Comparison of ENCODE assay signal across 1 cellular context in genomic region chr7:129768614-129769399, GRCh38.
TF ChIP-seq lines count a peak whose summit lies in the region.

No MANE protein-coding gene starts in this region.

TF ChIP-seq in K562, 482 proteins besides CTCF, POLR2A, EP300 and RAD21 (continued from another document and continues in another):
- TF ChIP-seq, protein P1, sequence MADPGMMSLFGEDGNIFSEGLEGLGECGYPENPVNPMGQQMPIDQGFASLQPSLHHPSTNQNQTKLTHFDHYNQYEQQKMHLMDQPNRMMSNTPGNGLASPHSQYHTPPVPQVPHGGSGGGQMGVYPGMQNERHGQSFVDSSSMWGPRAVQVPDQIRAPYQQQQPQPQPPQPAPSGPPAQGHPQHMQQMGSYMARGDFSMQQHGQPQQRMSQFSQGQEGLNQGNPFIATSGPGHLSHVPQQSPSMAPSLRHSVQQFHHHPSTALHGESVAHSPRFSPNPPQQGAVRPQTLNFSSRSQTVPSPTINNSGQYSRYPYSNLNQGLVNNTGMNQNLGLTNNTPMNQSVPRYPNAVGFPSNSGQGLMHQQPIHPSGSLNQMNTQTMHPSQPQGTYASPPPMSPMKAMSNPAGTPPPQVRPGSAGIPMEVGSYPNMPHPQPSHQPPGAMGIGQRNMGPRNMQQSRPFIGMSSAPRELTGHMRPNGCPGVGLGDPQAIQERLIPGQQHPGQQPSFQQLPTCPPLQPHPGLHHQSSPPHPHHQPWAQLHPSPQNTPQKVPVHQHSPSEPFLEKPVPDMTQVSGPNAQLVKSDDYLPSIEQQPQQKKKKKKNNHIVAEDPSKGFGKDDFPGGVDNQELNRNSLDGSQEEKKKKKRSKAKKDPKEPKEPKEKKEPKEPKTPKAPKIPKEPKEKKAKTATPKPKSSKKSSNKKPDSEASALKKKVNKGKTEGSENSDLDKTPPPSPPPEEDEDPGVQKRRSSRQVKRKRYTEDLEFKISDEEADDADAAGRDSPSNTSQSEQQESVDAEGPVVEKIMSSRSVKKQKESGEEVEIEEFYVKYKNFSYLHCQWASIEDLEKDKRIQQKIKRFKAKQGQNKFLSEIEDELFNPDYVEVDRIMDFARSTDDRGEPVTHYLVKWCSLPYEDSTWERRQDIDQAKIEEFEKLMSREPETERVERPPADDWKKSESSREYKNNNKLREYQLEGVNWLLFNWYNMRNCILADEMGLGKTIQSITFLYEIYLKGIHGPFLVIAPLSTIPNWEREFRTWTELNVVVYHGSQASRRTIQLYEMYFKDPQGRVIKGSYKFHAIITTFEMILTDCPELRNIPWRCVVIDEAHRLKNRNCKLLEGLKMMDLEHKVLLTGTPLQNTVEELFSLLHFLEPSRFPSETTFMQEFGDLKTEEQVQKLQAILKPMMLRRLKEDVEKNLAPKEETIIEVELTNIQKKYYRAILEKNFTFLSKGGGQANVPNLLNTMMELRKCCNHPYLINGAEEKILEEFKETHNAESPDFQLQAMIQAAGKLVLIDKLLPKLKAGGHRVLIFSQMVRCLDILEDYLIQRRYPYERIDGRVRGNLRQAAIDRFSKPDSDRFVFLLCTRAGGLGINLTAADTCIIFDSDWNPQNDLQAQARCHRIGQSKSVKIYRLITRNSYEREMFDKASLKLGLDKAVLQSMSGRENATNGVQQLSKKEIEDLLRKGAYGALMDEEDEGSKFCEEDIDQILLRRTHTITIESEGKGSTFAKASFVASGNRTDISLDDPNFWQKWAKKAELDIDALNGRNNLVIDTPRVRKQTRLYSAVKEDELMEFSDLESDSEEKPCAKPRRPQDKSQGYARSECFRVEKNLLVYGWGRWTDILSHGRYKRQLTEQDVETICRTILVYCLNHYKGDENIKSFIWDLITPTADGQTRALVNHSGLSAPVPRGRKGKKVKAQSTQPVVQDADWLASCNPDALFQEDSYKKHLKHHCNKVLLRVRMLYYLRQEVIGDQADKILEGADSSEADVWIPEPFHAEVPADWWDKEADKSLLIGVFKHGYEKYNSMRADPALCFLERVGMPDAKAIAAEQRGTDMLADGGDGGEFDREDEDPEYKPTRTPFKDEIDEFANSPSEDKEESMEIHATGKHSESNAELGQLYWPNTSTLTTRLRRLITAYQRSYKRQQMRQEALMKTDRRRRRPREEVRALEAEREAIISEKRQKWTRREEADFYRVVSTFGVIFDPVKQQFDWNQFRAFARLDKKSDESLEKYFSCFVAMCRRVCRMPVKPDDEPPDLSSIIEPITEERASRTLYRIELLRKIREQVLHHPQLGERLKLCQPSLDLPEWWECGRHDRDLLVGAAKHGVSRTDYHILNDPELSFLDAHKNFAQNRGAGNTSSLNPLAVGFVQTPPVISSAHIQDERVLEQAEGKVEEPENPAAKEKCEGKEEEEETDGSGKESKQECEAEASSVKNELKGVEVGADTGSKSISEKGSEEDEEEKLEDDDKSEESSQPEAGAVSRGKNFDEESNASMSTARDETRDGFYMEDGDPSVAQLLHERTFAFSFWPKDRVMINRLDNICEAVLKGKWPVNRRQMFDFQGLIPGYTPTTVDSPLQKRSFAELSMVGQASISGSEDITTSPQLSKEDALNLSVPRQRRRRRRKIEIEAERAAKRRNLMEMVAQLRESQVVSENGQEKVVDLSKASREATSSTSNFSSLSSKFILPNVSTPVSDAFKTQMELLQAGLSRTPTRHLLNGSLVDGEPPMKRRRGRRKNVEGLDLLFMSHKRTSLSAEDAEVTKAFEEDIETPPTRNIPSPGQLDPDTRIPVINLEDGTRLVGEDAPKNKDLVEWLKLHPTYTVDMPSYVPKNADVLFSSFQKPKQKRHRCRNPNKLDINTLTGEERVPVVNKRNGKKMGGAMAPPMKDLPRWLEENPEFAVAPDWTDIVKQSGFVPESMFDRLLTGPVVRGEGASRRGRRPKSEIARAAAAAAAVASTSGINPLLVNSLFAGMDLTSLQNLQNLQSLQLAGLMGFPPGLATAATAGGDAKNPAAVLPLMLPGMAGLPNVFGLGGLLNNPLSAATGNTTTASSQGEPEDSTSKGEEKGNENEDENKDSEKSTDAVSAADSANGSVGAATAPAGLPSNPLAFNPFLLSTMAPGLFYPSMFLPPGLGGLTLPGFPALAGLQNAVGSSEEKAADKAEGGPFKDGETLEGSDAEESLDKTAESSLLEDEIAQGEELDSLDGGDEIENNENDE (IDR thresholded peaks at IDR 0.05; ENCODE audit: low read depth, low read length): no peak
- TF ChIP-seq HDAC8 (tag; IDR thresholded peaks at IDR 0.05) (no peak), HMG20A (CRISPR knock-in tag; conservative IDR thresholded peaks at IDR 0.05) (no peak), ZNF133 (CRISPR knock-in tag; IDR thresholded peaks at IDR 0.05) (no peak), ZNF551 (CRISPR knock-in tag; IDR thresholded peaks at IDR 0.05) (no peak), SIN3A (IDR thresholded peaks at IDR 0.05; ENCODE audit: borderline replicate concordance in 2 of 2, control insufficient read depth in 1 of 2, low read depth in 2 of 2, low read length in 2 of 2) (no peak), ZFP30 (CRISPR knock-in tag; IDR thresholded peaks at IDR 0.05; ENCODE audit: borderline replicate concordance) (no peak), RBM34 (IDR thresholded peaks at IDR 0.05; ENCODE audit: borderline replicate concordance, insufficient read depth, low read length) (no peak), ZNF445 (CRISPR knock-in tag; IDR thresholded peaks at IDR 0.05; ENCODE audit: low read depth) (no peak), MCM2 (IDR thresholded peaks at IDR 0.05; ENCODE audit: low read depth) (no peak), ZNF561 (CRISPR knock-in tag; conservative IDR thresholded peaks at IDR 0.05) (no peak), SNRNP70 (optimal IDR thresholded peaks at IDR 0.05; ENCODE audit: low read depth, low read length) (no peak), FUS (optimal IDR thresholded peaks at IDR 0.05; ENCODE audit: low read depth, low read length) (no peak), BACH1 (tag; IDR thresholded peaks at IDR 0.05) (no peak), CCNT2 (IDR thresholded peaks at IDR 0.05; ENCODE audit: borderline replicate concordance, extremely low read depth, insufficient read length, low read depth, low read length) (no peak), BCL6 (CRISPR knock-in tag; IDR thresholded peaks at IDR 0.05) (no peak), NR2C1 (IDR thresholded peaks at IDR 0.05) (peak; percentile 57; the same call in 1 of the 2 replicates), NR2C1 (tag; IDR thresholded peaks at IDR 0.05) (0 out of 2 replicates have a peak, but pooled peaks have one; percentile 7), SRSF1 (IDR thresholded peaks at IDR 0.05; ENCODE audit: low read depth, low read length) (no peak), MAZ (CRISPR knock-in tag; conservative IDR thresholded peaks at IDR 0.05 in 1 of 2, IDR thresholded peaks at IDR 0.05 in 1 of 2) (no peak), RREB1 (CRISPR knock-in tag; IDR thresholded peaks at IDR 0.05) (no peak), TFE3 (CRISPR knock-in tag; IDR thresholded peaks at IDR 0.05) (no peak), TAL1 (IDR thresholded peaks at IDR 0.05) (peak; percentile 92), MCM7 (IDR thresholded peaks at IDR 0.05) (no peak), SOX6 (IDR thresholded peaks at IDR 0.05) (peak; percentile 48; the same call in 1 of the 2 replicates), NCOA1 (IDR thresholded peaks at IDR 0.05; ENCODE audit: low read depth) (peak; percentile 92; the same call in 1 of the 2 replicates), HMG20B (CRISPR knock-in tag; IDR thresholded peaks at IDR 0.05) (no peak)
- TF ChIP-seq, protein P2, sequence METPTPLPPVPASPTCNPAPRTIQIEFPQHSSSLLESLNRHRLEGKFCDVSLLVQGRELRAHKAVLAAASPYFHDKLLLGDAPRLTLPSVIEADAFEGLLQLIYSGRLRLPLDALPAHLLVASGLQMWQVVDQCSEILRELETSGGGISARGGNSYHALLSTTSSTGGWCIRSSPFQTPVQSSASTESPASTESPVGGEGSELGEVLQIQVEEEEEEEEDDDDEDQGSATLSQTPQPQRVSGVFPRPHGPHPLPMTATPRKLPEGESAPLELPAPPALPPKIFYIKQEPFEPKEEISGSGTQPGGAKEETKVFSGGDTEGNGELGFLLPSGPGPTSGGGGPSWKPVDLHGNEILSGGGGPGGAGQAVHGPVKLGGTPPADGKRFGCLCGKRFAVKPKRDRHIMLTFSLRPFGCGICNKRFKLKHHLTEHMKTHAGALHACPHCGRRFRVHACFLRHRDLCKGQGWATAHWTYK (CRISPR knock-in tag; IDR thresholded peaks at IDR 0.05): no peak
- TF ChIP-seq, protein P3, sequence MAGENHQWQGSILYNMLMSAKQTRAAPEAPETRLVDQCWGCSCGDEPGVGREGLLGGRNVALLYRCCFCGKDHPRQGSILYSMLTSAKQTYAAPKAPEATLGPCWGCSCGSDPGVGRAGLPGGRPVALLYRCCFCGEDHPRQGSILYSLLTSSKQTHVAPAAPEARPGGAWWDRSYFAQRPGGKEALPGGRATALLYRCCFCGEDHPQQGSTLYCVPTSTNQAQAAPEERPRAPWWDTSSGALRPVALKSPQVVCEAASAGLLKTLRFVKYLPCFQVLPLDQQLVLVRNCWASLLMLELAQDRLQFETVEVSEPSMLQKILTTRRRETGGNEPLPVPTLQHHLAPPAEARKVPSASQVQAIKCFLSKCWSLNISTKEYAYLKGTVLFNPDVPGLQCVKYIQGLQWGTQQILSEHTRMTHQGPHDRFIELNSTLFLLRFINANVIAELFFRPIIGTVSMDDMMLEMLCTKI (IDR thresholded peaks at IDR 0.05; ENCODE audit: partially characterized antibody): no peak
- TF ChIP-seq, protein P4, sequence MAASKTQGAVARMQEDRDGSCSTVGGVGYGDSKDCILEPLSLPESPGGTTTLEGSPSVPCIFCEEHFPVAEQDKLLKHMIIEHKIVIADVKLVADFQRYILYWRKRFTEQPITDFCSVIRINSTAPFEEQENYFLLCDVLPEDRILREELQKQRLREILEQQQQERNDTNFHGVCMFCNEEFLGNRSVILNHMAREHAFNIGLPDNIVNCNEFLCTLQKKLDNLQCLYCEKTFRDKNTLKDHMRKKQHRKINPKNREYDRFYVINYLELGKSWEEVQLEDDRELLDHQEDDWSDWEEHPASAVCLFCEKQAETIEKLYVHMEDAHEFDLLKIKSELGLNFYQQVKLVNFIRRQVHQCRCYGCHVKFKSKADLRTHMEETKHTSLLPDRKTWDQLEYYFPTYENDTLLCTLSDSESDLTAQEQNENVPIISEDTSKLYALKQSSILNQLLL (CRISPR knock-in tag; IDR thresholded peaks at IDR 0.05; ENCODE audit: borderline replicate concordance): no peak
- TF ChIP-seq, protein P5, sequence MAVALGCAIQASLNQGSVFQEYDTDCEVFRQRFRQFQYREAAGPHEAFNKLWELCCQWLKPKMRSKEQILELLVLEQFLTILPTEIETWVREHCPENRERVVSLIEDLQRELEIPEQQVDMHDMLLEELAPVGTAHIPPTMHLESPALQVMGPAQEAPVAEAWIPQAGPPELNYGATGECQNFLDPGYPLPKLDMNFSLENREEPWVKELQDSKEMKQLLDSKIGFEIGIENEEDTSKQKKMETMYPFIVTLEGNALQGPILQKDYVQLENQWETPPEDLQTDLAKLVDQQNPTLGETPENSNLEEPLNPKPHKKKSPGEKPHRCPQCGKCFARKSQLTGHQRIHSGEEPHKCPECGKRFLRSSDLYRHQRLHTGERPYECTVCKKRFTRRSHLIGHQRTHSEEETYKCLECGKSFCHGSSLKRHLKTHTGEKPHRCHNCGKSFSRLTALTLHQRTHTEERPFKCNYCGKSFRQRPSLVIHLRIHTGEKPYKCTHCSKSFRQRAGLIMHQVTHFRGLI (CRISPR knock-in tag; IDR thresholded peaks at IDR 0.05): no peak
- TF ChIP-seq, protein P6, sequence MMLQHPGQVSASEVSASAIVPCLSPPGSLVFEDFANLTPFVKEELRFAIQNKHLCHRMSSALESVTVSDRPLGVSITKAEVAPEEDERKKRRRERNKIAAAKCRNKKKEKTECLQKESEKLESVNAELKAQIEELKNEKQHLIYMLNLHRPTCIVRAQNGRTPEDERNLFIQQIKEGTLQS (IDR thresholded peaks at IDR 0.05): no peak
- TF ChIP-seq, protein P6 (CRISPR knock-in tag; conservative IDR thresholded peaks at IDR 0.05): no peak
